ENCODE assay signal across 10 cellular contexts in genomic region chr6:4809999-4810918, GRCh38. TPM values are rescaled to one million over a fixed set of nuclear protein-coding genes. Genes with fewer than 3 reads are reported as not detected.
DNase-seq lines count a peak whose midpoint lies in the region; ATAC-seq and TF ChIP-seq lines count a peak whose summit lies in the region.
"Had no signal": no experiment of that assay in that cellular context is flagged by ENCODE, and none has a peak within 500 bp of the region (broad histone marks: within the 10 kb centered on the region; RNA-seq: fewer than 3 reads in every experiment).

No MANE protein-coding gene starts in this region.

- H3K9me2 ChIP-seq in MM.1S (replicated peaks; ENCODE audit: insufficient read depth, low read length) = no peaks in the 10 kb centered on the region

- no peaks in the 10 kb centered on the region for H3K36me3 ChIP-seq in kidney epithelial cell (ENCODE audit: control insufficient read depth, insufficient read depth, low read length)
- H3K36me3 ChIP-seq in MM.1S (replicated peaks; ENCODE audit: insufficient read depth, low read length) = no peaks in the 10 kb centered on the region

- no peak overlapping the region for H2AFZ ChIP-seq in MM.1S (ENCODE audit: low read length)

- no peaks in the 10 kb centered on the region for H3K4me1 ChIP-seq in MM.1S (ENCODE audit: low read length)

- H3K27ac ChIP-seq in MM.1S (ENCODE audit: low read length) = no peak overlapping the region

- in situ Hi-C loops in ACHN (cut with HindIII; ENCODE audit: low pct_ligation_motif_present, low pct_unique_long_range_greater_than_20kb, low sequenced_read_pairs) (no loop called here), astrocyte of the spinal cord (cut with HindIII; ENCODE audit: low sequenced_read_pairs) (no loop called here)

- H4K20me1 ChIP-seq in MM.1S (ENCODE audit: insufficient read depth, low read length) = peaks cover 75% of the 10 kb centered on the region

- no peaks in the 10 kb centered on the region for H3F3A ChIP-seq in MM.1S (ENCODE audit: insufficient read depth, low read length)

- no peak overlapping the region for H3K9ac ChIP-seq in MM.1S (ENCODE audit: low read length)

- DNase-seq in ACHN (peak; percentile 14), HPDE6-E6E7 (ENCODE audit: extremely low spot score) (peak; percentile 26), astrocyte of the spinal cord (ENCODE audit: low read depth, low spot score) (peak; percentile 60), kidney epithelial cell (ENCODE audit: low read depth) (peak; percentile 29), MM.1S (no peak)
- DNase-seq: activated CD8-positive, alpha-beta memory T cell treated with anti-CD3 and anti-CD28 coated beads, Interleukin-2, amount 10 ng/mL, durations not matched to agents 7 days and 5 days; cerebellar nuclear complex had no signal

- no peak for TF ChIP-seq CTCF in astrocyte of the spinal cord (IDR thresholded peaks at IDR 0.05; ENCODE audit: low read depth, low read length)
- TF ChIP-seq CTCF in kidney epithelial cell (IDR thresholded peaks at IDR 0.05; ENCODE audit: insufficient read depth, low read length, poor library complexity, severe bottlenecking) = no peak
- no peak for TF ChIP-seq CTCF in MM.1S (IDR thresholded peaks at IDR 0.05; ENCODE audit: low read length)

- H3K9me3 ChIP-seq in MM.1S (replicated peaks; ENCODE audit: insufficient read depth, low read length) = no peaks in the 10 kb centered on the region

- no peaks in the 10 kb centered on the region for H3K27me3 ChIP-seq in kidney epithelial cell (ENCODE audit: control insufficient read depth, insufficient read depth, low read length)
- H3K27me3 ChIP-seq in MM.1S (replicated peaks; ENCODE audit: insufficient read depth, low read length) = no peaks in the 10 kb centered on the region

- no peak overlapping the region for H3K4me2 ChIP-seq in MM.1S (ENCODE audit: low read depth, low read length)

- H3K79me2 ChIP-seq in MM.1S (ENCODE audit: low read length) = peaks cover 97% of the 10 kb centered on the region

- ATAC-seq in GM18870 (IDR thresholded peaks at IDR 0.05; ENCODE audit: unreplicated experiment) (no peak), HG02973 (IDR thresholded peaks at IDR 0.05; ENCODE audit: unreplicated experiment) (no peak), HG02885 (IDR thresholded peaks at IDR 0.05; ENCODE audit: poor library complexity, unreplicated experiment) (no peak)
- ATAC-seq: activated CD8-positive, alpha-beta memory T cell treated with anti-CD3 and anti-CD28 coated beads, Interleukin-2, amount 10 ng/mL, durations not matched to agents 7 days and 5 days had no signal

- H3K4me3 ChIP-seq in astrocyte of the spinal cord (ENCODE audit: low read depth, low read length) (no peak overlapping the region), kidney epithelial cell (ENCODE audit: low read depth, low read length) (no peak overlapping the region), MM.1S (ENCODE audit: low read length) (no peak overlapping the region)

RNA-seq across cellular contexts. Expression of gene CDYL, which starts 34.1 kb away (rescaled TPM):
- total RNA-seq in kidney epithelial cell = 45.8 and 46.7 TPM in 2 replicates
